1 cellular context compared by ENCODE assay signal in the genomic region with DNA sequence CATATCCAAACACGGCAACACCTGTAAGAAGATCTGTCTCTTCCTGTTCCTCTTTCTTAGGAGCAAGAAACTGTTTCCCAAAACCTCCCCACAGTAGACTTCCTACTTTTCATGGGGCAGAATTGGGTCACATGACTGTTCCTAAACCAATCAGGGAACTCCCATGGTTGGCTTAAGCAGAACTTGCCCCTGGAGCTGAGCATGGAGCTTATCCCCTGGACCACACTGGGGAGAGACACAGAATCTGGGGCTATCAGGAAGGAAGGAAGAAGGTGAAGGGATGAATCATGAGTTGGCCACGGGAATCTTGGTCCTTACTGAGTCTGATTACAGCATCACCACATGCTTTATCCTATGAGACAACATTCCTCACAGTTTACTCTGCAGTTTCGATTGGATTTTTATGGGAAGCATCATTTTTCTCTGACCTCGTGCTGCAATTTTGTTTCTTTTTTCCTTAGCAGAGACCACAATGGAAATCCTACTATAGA.
A peak's percentile ranks its signal among the peaks of the same experiment; 100 is the strongest.
TF ChIP-seq lines count a peak whose summit lies in the region.

No MANE protein-coding gene starts in this region.

TF ChIP-seq in IMR-90, 13 proteins besides CTCF, POLR2A, EP300 and RAD21:
- TF ChIP-seq RCOR1 (IDR thresholded peaks at IDR 0.05; ENCODE audit: insufficient replicate concordance, low read length), result peak; percentile 46
- TF ChIP-seq NFE2L2 (IDR thresholded peaks at IDR 0.05; ENCODE audit: low read depth, low read length), result no peak
- TF ChIP-seq, protein P1, sequence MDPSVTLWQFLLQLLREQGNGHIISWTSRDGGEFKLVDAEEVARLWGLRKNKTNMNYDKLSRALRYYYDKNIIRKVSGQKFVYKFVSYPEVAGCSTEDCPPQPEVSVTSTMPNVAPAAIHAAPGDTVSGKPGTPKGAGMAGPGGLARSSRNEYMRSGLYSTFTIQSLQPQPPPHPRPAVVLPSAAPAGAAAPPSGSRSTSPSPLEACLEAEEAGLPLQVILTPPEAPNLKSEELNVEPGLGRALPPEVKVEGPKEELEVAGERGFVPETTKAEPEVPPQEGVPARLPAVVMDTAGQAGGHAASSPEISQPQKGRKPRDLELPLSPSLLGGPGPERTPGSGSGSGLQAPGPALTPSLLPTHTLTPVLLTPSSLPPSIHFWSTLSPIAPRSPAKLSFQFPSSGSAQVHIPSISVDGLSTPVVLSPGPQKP (IDR thresholded peaks at IDR 0.05; ENCODE audit: borderline replicate concordance, low read depth, low read length), result no peak
- TF ChIP-seq RFX5 (IDR thresholded peaks at IDR 0.05; ENCODE audit: low read depth, low read length), result no peak
- TF ChIP-seq MXI1 (IDR thresholded peaks at IDR 0.05; ENCODE audit: borderline replicate concordance, low read depth, low read length), result no peak; the same call in 1 of the 2 replicates
- no peak for TF ChIP-seq MAFK (IDR thresholded peaks at IDR 0.05; ENCODE audit: low read depth, low read length)
- no peak for TF ChIP-seq SMC3 (IDR thresholded peaks at IDR 0.05; ENCODE audit: low read depth, low read length)
- no peak for TF ChIP-seq CHD1 (IDR thresholded peaks at IDR 0.05; ENCODE audit: low read depth, low read length)
- TF ChIP-seq, protein P2, sequence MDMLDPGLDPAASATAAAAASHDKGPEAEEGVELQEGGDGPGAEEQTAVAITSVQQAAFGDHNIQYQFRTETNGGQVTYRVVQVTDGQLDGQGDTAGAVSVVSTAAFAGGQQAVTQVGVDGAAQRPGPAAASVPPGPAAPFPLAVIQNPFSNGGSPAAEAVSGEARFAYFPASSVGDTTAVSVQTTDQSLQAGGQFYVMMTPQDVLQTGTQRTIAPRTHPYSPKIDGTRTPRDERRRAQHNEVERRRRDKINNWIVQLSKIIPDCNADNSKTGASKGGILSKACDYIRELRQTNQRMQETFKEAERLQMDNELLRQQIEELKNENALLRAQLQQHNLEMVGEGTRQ (IDR thresholded peaks at IDR 0.05; ENCODE audit: low read depth, low read length), result peak; percentile 72
- TF ChIP-seq CEBPB (IDR thresholded peaks at IDR 0.05; ENCODE audit: low read depth, low read length), result peak; percentile 88
- TF ChIP-seq FOS (IDR thresholded peaks at IDR 0.05; ENCODE audit: low read depth, low read length), result peak; percentile 78
- TF ChIP-seq BHLHE40 (IDR thresholded peaks at IDR 0.05; ENCODE audit: low read depth, low read length), result peak; percentile 53; the same call in 1 of the 2 replicates
- TF ChIP-seq MAZ (IDR thresholded peaks at IDR 0.05; ENCODE audit: borderline replicate concordance, low read depth, low read length), result no peak
